Comparison of ENCODE assay signal across 8 cellular contexts in genomic region chr20:62685781-62686555, GRCh38. TPM values are rescaled to one million over a fixed set of nuclear protein-coding genes. Genes with fewer than 3 reads are reported as not detected.
DNase-seq lines count a peak whose midpoint lies in the region; ATAC-seq and TF ChIP-seq lines count a peak whose summit lies in the region.

No MANE protein-coding gene starts in this region.

- POLR2A ChIA-PET in HEK293 (lab: Yijun Ruan, JAX): interaction anchor here (1.6 kb wide), 1 partner anchor 108 kb away, joined by 5 read pairs; no protein-coding TSS in a partner anchor
- POLR2A ChIA-PET in activated CD8-positive, alpha-beta T cell treated with anti-CD3 and anti-CD28 coated beads for 36 hours (lab: Charles Lee): interaction anchor here (0.8 kb wide), 1 partner anchor 13 kb away, joined by 3 read pairs; no protein-coding TSS in a partner anchor

- H3K79me2 ChIP-seq in neural cell (replicated peaks; ENCODE audit: insufficient read depth, low read length): no peaks in the 10 kb centered on the region

- H3K4me3 ChIP-seq in HEK293 (ENCODE audit: low read depth, low read length) (no peak overlapping the region), neural cell (ENCODE audit: low read length) (peak overlapping the region; percentile 48)

- peak overlapping the region; percentile 39 for H3K4me2 ChIP-seq in neural cell (ENCODE audit: low read length)

- H3K9ac ChIP-seq in neural cell (ENCODE audit: low read length): peak overlapping the region; percentile 1

- peak; percentile 97 for TF ChIP-seq EP300 in neural cell (conservative IDR thresholded peaks at IDR 0.05; ENCODE audit: poor library complexity, severe bottlenecking)

- H3K36me3 ChIP-seq in HEK293 (ENCODE audit: control insufficient read depth in 2 of 2, insufficient read depth in 1 of 2, low read length in 2 of 2) (no peaks in the 10 kb centered on the region), neural cell (ENCODE audit: insufficient read depth, low read length) (no peaks in the 10 kb centered on the region)

- peaks cover 7% of the 10 kb centered on the region for H3F3A ChIP-seq in neural cell (ENCODE audit: insufficient read depth, low read length, poor library complexity, severe bottlenecking)

- H3K27ac ChIP-seq in HEK293 (ENCODE audit: extremely low read depth, low read depth, low read length) (no peak overlapping the region), neural cell (ENCODE audit: low read length) (peak overlapping the region; percentile 46)

- DNase-seq in NCI-H2227 (lab: John Stamatoyannopoulos, UW; ENCODE audit: unreplicated experiment) (peak; percentile 85), amniotic stem cell (lab: John Stamatoyannopoulos, UW) (no peak)
- DNase-seq in activated CD8-positive, alpha-beta T cell treated with anti-CD3 and anti-CD28 coated beads for 36 hours: peak; percentile 26
- DNase-seq in central memory CD4-positive, alpha-beta T cell: no peak

- H3K4me1 ChIP-seq in HEK293 (ENCODE audit: control insufficient read depth, insufficient read depth, low read length): peaks cover 5% of the 10 kb centered on the region

- H2AFZ ChIP-seq in neural cell (ENCODE audit: low read depth, low read length): no peak overlapping the region

- peaks cover 4% of the 10 kb centered on the region for H3K4me1 Mint-ChIP-seq in activated CD8-positive, alpha-beta T cell treated with anti-CD3 and anti-CD28 coated beads for 36 hours (ENCODE audit: low read depth)

- H4K20me1 ChIP-seq in neural cell (ENCODE audit: insufficient read depth): no peaks in the 10 kb centered on the region

- no peaks in the 10 kb centered on the region for H3K9me3 ChIP-seq in HEK293 (ENCODE audit: control insufficient read depth, insufficient read depth, low read depth, low read length)
- H3K9me3 ChIP-seq in neural cell (ENCODE audit: low read length): no peaks in the 10 kb centered on the region

- intact Hi-C loops in activated CD8-positive, alpha-beta T cell treated with anti-CD3 and anti-CD28 coated beads for 36 hours (cut with micrococcal nuclease): no loop called here

- peaks cover 13% of the 10 kb centered on the region for H3K27me3 Mint-ChIP-seq in activated CD8-positive, alpha-beta T cell treated with anti-CD3 and anti-CD28 coated beads for 36 hours

- TF ChIP-seq RAD21 in neural cell (conservative IDR thresholded peaks at IDR 0.05): peak; percentile 45

- no peaks in the 10 kb centered on the region for H3K27me3 ChIP-seq in neural cell (ENCODE audit: insufficient read depth, low read depth, low read length)

- H3K36me3 Mint-ChIP-seq in activated CD8-positive, alpha-beta T cell treated with anti-CD3 and anti-CD28 coated beads for 36 hours (ENCODE audit: low read depth): no peaks in the 10 kb centered on the region

- CTCF ChIA-PET in HEK293 (lab: Yijun Ruan, JAX): interaction anchor here (0.6 to 2.0 kb wide), 5 partner anchors 9 to 106 kb away, joined by 3 to 8 read pairs (median 5); no protein-coding TSS in a partner anchor
- CTCF ChIA-PET in activated CD8-positive, alpha-beta T cell treated with anti-CD3 and anti-CD28 coated beads for 36 hours (lab: Charles Lee): interaction anchor here (1.1 to 1.5 kb wide), 4 partner anchors 26 to 132 kb away, joined by 3 to 9 read pairs (median 3); no protein-coding TSS in a partner anchor

- H3K9me2 ChIP-seq in neural cell (ENCODE audit: insufficient read depth, low read length): no peaks in the 10 kb centered on the region

- TF ChIP-seq CTCF in HEK293 (tag by site-specific recombination; IDR thresholded peaks at IDR 0.05) (no peak), neural cell (IDR thresholded peaks at IDR 0.05; ENCODE audit: poor library complexity, severe bottlenecking) (peak; percentile 35)
- no peak for TF ChIP-seq CTCF in activated CD8-positive, alpha-beta T cell treated with anti-CD3 and anti-CD28 coated beads for 36 hours (IDR thresholded peaks at IDR 0.05)

- H3K9me3 Mint-ChIP-seq in activated CD8-positive, alpha-beta T cell treated with anti-CD3 and anti-CD28 coated beads for 36 hours: no peaks in the 10 kb centered on the region

- no peak overlapping the region for H3K4me3 Mint-ChIP-seq in activated CD8-positive, alpha-beta T cell treated with anti-CD3 and anti-CD28 coated beads for 36 hours

- peak; percentile 49 for ATAC-seq in activated CD8-positive, alpha-beta T cell treated with anti-CD3 and anti-CD28 coated beads for 36 hours
- ATAC-seq in GM19395 (IDR thresholded peaks at IDR 0.05; ENCODE audit: unreplicated experiment) (no peak), HG03175 (IDR thresholded peaks at IDR 0.05; ENCODE audit: unreplicated experiment) (no peak)

- no peak overlapping the region for H3K27ac Mint-ChIP-seq in activated CD8-positive, alpha-beta T cell treated with anti-CD3 and anti-CD28 coated beads for 36 hours

TF ChIP-seq in HEK293, 187 proteins besides CTCF, POLR2A, EP300 and RAD21 (continues in another document):
- TF ChIP-seq ZNF140 (tag by site-specific recombination; IDR thresholded peaks at IDR 0.05): no peak
- TF ChIP-seq, protein P1, sequence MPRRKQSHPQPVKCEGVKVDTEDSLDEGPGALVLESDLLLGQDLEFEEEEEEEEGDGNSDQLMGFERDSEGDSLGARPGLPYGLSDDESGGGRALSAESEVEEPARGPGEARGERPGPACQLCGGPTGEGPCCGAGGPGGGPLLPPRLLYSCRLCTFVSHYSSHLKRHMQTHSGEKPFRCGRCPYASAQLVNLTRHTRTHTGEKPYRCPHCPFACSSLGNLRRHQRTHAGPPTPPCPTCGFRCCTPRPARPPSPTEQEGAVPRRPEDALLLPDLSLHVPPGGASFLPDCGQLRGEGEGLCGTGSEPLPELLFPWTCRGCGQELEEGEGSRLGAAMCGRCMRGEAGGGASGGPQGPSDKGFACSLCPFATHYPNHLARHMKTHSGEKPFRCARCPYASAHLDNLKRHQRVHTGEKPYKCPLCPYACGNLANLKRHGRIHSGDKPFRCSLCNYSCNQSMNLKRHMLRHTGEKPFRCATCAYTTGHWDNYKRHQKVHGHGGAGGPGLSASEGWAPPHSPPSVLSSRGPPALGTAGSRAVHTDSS (tag by site-specific recombination; IDR thresholded peaks at IDR 0.05): no peak
- no peak for TF ChIP-seq ZNF280C (tag by site-specific recombination; IDR thresholded peaks at IDR 0.05)
- TF ChIP-seq ZNF626 (tag by site-specific recombination; IDR thresholded peaks at IDR 0.05): no peak
- TF ChIP-seq ZNF530 (tag by site-specific recombination; IDR thresholded peaks at IDR 0.05; ENCODE audit: low read depth): no peak

TF ChIP-seq in neural cell, 6 proteins besides CTCF, POLR2A, EP300 and RAD21:
- no peak for TF ChIP-seq TAF1 (IDR thresholded peaks at IDR 0.05; ENCODE audit: low read depth)
- no peak for TF ChIP-seq EZH2 (IDR thresholded peaks at IDR 0.05; ENCODE audit: borderline replicate concordance, insufficient read depth, low read length, poor library complexity, severe bottlenecking)
- peak; percentile 99 for TF ChIP-seq POLR2AphosphoS5 (IDR thresholded peaks at IDR 0.05)
- TF ChIP-seq REST (IDR thresholded peaks at IDR 0.05; ENCODE audit: borderline replicate concordance): peak; percentile 61
- peak; percentile 48 for TF ChIP-seq SMC3 (conservative IDR thresholded peaks at IDR 0.05; ENCODE audit: poor library complexity)

RNA-seq across cellular contexts. Expression of gene NTSR1, which starts 22.7 kb away (rescaled TPM):
- not detected for total RNA-seq in activated CD8-positive, alpha-beta T cell treated with anti-CD3 and anti-CD28 coated beads for 36 hours
- 0.05 and 0.22 TPM in 2 replicates for polyA plus RNA-seq in neural cell
- not detected in 2 replicates for polyA minus RNA-seq in neural cell

RNA-seq across cellular contexts. Expression of gene SLCO4A1, which starts 43.7 kb away (rescaled TPM):
- total RNA-seq in activated CD8-positive, alpha-beta T cell treated with anti-CD3 and anti-CD28 coated beads for 36 hours: 10 to 100 TPM; 66.5 to 68.4 TPM
- 2.5 and 3.5 TPM in 2 replicates for polyA plus RNA-seq in neural cell
- 1.5 and 1.7 TPM in 2 replicates for polyA minus RNA-seq in neural cell

Comparison
In these comparisons a context has a peak if more than half of its experiments do, and no peak if none do; other contexts are left out.
1. DNase-seq: peak in NCI-H2227 (single experiment) and activated CD8-positive, alpha-beta T cell treated with anti-CD3 and anti-CD28 coated beads for 36 hours (single experiment); none in central memory CD4-positive, alpha-beta T cell (single experiment) and amniotic stem cell (single experiment).